20 cellular contexts compared by ENCODE assay signal in the genomic region with DNA sequence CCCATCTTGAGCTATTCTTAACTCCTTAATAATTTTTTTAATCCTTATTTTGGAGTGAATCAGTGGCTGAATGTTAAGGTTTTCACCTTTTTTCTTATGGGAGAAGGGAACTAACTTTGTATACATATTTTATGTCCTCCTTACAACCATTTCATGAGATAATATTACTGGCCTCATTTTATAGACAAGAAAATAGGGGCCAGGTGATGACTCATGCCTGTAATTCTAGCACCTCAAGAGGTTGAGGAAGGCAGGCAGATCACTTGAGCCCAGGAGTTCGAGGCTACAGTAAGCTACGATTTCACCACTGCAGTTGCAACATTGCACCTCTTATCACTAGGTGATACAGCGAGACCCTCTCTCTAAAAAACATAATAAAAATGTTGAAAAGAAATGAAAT.
DNase-seq lines count a peak whose midpoint lies in the region; ATAC-seq and TF ChIP-seq lines count a peak whose summit lies in the region.
"Had no signal": no experiment of that assay in that cellular context is flagged by ENCODE, and none has a peak within 500 bp of the region (broad histone marks: within the 10 kb centered on the region; RNA-seq: fewer than 3 reads in every experiment).

No MANE protein-coding gene starts in this region.

- CTCF ChIA-PET in PC-9 (lab: Charles Lee), result no interaction called here

- no TSS peak for BruUV-seq in PC-9 (replicated peaks; lab: Mats Ljungman, UMichigan)

- no peaks in the 10 kb centered on the region for H3K79me2 ChIP-seq in PC-9 (ENCODE audit: low read depth)

- no peaks in the 10 kb centered on the region for H3K9me2 ChIP-seq in PC-9 (ENCODE audit: insufficient read depth)

- ATAC-seq in activated T-cell treated with anti-CD3 and anti-CD28 coated beads, Interleukin-2, amount 50 U/mL, for 4 hours, result no peak
- ATAC-seq in gastrocnemius medialis (no peak), HG03565 (IDR thresholded peaks at IDR 0.05; ENCODE audit: unreplicated experiment) (no peak)

- H3K36me3 ChIP-seq in PC-9 (ENCODE audit: low read depth) (no peaks in the 10 kb centered on the region), gastrocnemius medialis (peaks cover 0 to 41% of the 10 kb centered on the region in 2 donors)

- H3K27me3 ChIP-seq in PC-9 (ENCODE audit: insufficient read depth, low read depth), result no peaks in the 10 kb centered on the region
- no peaks in the 10 kb centered on the region for H3K27me3 ChIP-seq in gastrocnemius medialis
- H3K27me3 ChIP-seq: sigmoid colon, SJSA1 had no signal

- no peaks in the 10 kb centered on the region for H3K9me3 Mint-ChIP-seq in activated T-cell treated with anti-CD3 and anti-CD28 coated beads, Interleukin-2, amount 50 U/mL, for 24 hours
- no peaks in the 10 kb centered on the region for H3K9me3 Mint-ChIP-seq in activated T-cell treated with anti-CD3 and anti-CD28 coated beads, Interleukin-2, amount 50 U/mL, for 4 hours
- no peaks in the 10 kb centered on the region for H3K9me3 Mint-ChIP-seq in mesothelial cell of epicardium

- no peaks in the 10 kb centered on the region for H4K20me1 ChIP-seq in PC-9 (ENCODE audit: insufficient read depth)

- TF ChIP-seq CTCF in PC-9 (conservative IDR thresholded peaks at IDR 0.05) (no peak), gastrocnemius medialis (IDR thresholded peaks at IDR 0.05 in 4 of 5, conservative IDR thresholded peaks at IDR 0.05 in 1 of 5) (no peak), mesothelial cell of epicardium (IDR thresholded peaks at IDR 0.05; ENCODE audit: unreplicated experiment) (no peak)

- H3K27me3 Mint-ChIP-seq in activated T-cell treated with anti-CD3 and anti-CD28 coated beads, Interleukin-2, amount 50 U/mL, for 24 hours, result no peaks in the 10 kb centered on the region
- no peaks in the 10 kb centered on the region for H3K27me3 Mint-ChIP-seq in activated T-cell treated with anti-CD3 and anti-CD28 coated beads, Interleukin-2, amount 50 U/mL, for 4 hours (ENCODE audit: low read depth)
- no peaks in the 10 kb centered on the region for H3K27me3 Mint-ChIP-seq in mesothelial cell of epicardium (ENCODE audit: low read depth)

- no peak overlapping the region for H3K4me3 ChIP-seq in PC-9
- H3K4me3 ChIP-seq in gastrocnemius medialis, result no peak overlapping the region
- H3K4me3 ChIP-seq: HAP-1, sigmoid colon, SJSA1 had no signal

- H3K27ac Mint-ChIP-seq in activated T-cell treated with anti-CD3 and anti-CD28 coated beads, Interleukin-2, amount 50 U/mL, for 24 hours, result peak overlapping the region; percentile 32
- no peak overlapping the region for H3K27ac Mint-ChIP-seq in mesothelial cell of epicardium

- peaks cover 82% of the 10 kb centered on the region for H3K36me3 Mint-ChIP-seq in activated T-cell treated with anti-CD3 and anti-CD28 coated beads, Interleukin-2, amount 50 U/mL, for 24 hours (ENCODE audit: low read depth)
- peaks cover 25% of the 10 kb centered on the region for H3K36me3 Mint-ChIP-seq in activated T-cell treated with anti-CD3 and anti-CD28 coated beads, Interleukin-2, amount 50 U/mL, for 4 hours (ENCODE audit: insufficient read depth)
- peaks cover 35% of the 10 kb centered on the region for H3K36me3 Mint-ChIP-seq in mesothelial cell of epicardium

- in situ Hi-C loops in gastrocnemius medialis (cut with MboI; ENCODE audit: low sequenced_read_pairs in 4 of 4), result loop anchor here in 2 of 4 donors (25.0 kb wide), 2 partner anchors 157 to 632 kb away; no protein-coding TSS in a partner anchor

- TF ChIP-seq POLR2A in gastrocnemius medialis (IDR thresholded peaks at IDR 0.05), result no peak

- POLR2A ChIA-PET in PC-9 (lab: Charles Lee; ENCODE audit: unreplicated experiment), result interaction anchor here (0.6 kb wide), 1 partner anchor 187 kb away, joined by 5 read pairs; no protein-coding TSS in a partner anchor

- H2AFZ ChIP-seq in PC-9, result no peak overlapping the region

- H3K27ac ChIP-seq in PC-9 (0 out of 2 replicates have a peak overlapping the region, but pooled peaks have one; percentile 20), gastrocnemius medialis (peak overlapping the region in 3 of 4 donors; percentile 11 to 37 (median 11))
- H3K27ac ChIP-seq: sigmoid colon, SJSA1 had no signal

- no peak for DNase-seq in activated T-cell treated with anti-CD3 and anti-CD28 coated beads, Interleukin-2, amount 50 U/mL, for 24 hours
- DNase-seq in activated T-cell treated with anti-CD3 and anti-CD28 coated beads, Interleukin-2, amount 50 U/mL, for 4 hours, result no peak
- DNase-seq in PC-9 (no peak), dermis blood vessel endothelial cell (peak; percentile 12), gastrocnemius medialis (no peak), H4 (ENCODE audit: low spot score) (no peak), mesothelial cell of epicardium (ENCODE audit: low spot score in 2 of 2, unreplicated experiment in 2 of 2) (no peak)
- DNase-seq: activated CD4-positive, alpha-beta T cell treated with anti-CD3 and anti-CD28 coated beads, Interleukin-2, amount 50 U/mL, for 1 hour; activated T-cell treated with anti-CD3 and anti-CD28 coated beads for 4 hours; erythroblast; kidney; mesendoderm; NCI-H1694 treated with DMSO at 0.1 percent for 48 hours; NCI-H524; OCI-M1; sigmoid colon; T1000 had no signal

- H3K4me2 ChIP-seq in PC-9, result peak overlapping the region; percentile 44

- peaks cover 38% of the 10 kb centered on the region for H3K4me1 ChIP-seq in PC-9 (replicated peaks; ENCODE audit: insufficient read depth)
- peaks cover 13 to 22% of the 10 kb centered on the region in 2 donors for H3K4me1 ChIP-seq in gastrocnemius medialis
- H3K4me1 ChIP-seq: SJSA1 had no signal

- H3K4me3 Mint-ChIP-seq in activated T-cell treated with anti-CD3 and anti-CD28 coated beads, Interleukin-2, amount 50 U/mL, for 24 hours, result no peak overlapping the region
- H3K4me3 Mint-ChIP-seq in activated T-cell treated with anti-CD3 and anti-CD28 coated beads, Interleukin-2, amount 50 U/mL, for 4 hours, result no peak overlapping the region
- no peak overlapping the region for H3K4me3 Mint-ChIP-seq in mesothelial cell of epicardium

- peaks cover 23% of the 10 kb centered on the region for H3K4me1 Mint-ChIP-seq in activated T-cell treated with anti-CD3 and anti-CD28 coated beads, Interleukin-2, amount 50 U/mL, for 24 hours (ENCODE audit: low read depth)
- H3K4me1 Mint-ChIP-seq in activated T-cell treated with anti-CD3 and anti-CD28 coated beads, Interleukin-2, amount 50 U/mL, for 4 hours (ENCODE audit: low read depth), result peaks cover 26% of the 10 kb centered on the region
- peaks cover 6% of the 10 kb centered on the region for H3K4me1 Mint-ChIP-seq in mesothelial cell of epicardium

- H3K9me3 ChIP-seq in PC-9 (ENCODE audit: insufficient read depth, low read depth), result no peaks in the 10 kb centered on the region
- no peaks in the 10 kb centered on the region for H3K9me3 ChIP-seq in gastrocnemius medialis
- H3K9me3 ChIP-seq: HAP-1, sigmoid colon, SJSA1 had no signal

- intact Hi-C loops in PC-9 (cut with micrococcal nuclease; ENCODE audit: unreplicated experiment) (loop anchor here (10.0 kb wide), 1 partner anchor 80 kb away; no protein-coding TSS in a partner anchor), gastrocnemius medialis (cut with DNase I; ENCODE audit: low total_unique reads) (no loop called here)

- peaks cover 28% of the 10 kb centered on the region for H3F3A ChIP-seq in PC-9 (ENCODE audit: insufficient read depth, low read depth)
